Comparison of ENCODE assay signal across 19 cellular contexts in genomic region chr3:138492980-138493675, GRCh38.
"Had no signal": no experiment of that assay in that cellular context is flagged by ENCODE, and none has a peak within 500 bp of the region (broad histone marks: within the 10 kb centered on the region; RNA-seq: fewer than 3 reads in every experiment).

No MANE protein-coding gene starts in this region.

- H3K4me3 ChIP-seq: coronary artery, esophagus squamous epithelium, lung, neural progenitor cell, tibial nerve, vagina had no signal

- H3K27ac ChIP-seq: coronary artery, esophagus squamous epithelium, neural progenitor cell, tibial nerve, vagina had no signal

- H3K9ac ChIP-seq: neural progenitor cell had no signal

- DNase-seq: activated CD4-positive, alpha-beta T cell treated with anti-CD3 and anti-CD28 coated beads, Interleukin-2, amount 10 ng/mL, durations not matched to agents 7 days and 5 days; activated CD8-positive, alpha-beta memory T cell treated with anti-CD3 and anti-CD28 coated beads for 24 hours; activated gamma-delta T cell treated with Interleukin-2 at 50 U/mL for 16 hours; amniotic stem cell; effector CD4-positive, alpha-beta T cell; esophagus squamous epithelium; glutamatergic neuron; naive B cell; stimulated activated CD4-positive, alpha-beta T cell treated with anti-CD3 and anti-CD28 coated beads, Interleukin-4, amount 100 ng/mL, for 24 hours; stimulated activated naive CD4-positive, alpha-beta T cell treated with Interleukin-2 at 50 U/mL for 16 hours; substantia nigra had no signal

- H3K4me3 Mint-ChIP-seq: activated CD4-positive, alpha-beta T cell treated with anti-CD3 and anti-CD28 coated beads, Interleukin-2, amount 10 ng/mL, durations not matched to agents 7 days and 5 days; activated naive CD8-positive, alpha-beta T cell; central memory CD8-positive, alpha-beta T cell; naive B cell; neural progenitor cell; T-helper 2 cell treated with Interferon-gamma antibody and Interleukin-4, amounts not matched to agents 5 μg/mL and 100 μg/mL, for 36 hours had no signal

- H3K9me3 ChIP-seq: vagina had no signal

- H3K27me3 Mint-ChIP-seq: activated CD4-positive, alpha-beta T cell treated with anti-CD3 and anti-CD28 coated beads, Interleukin-2, amount 10 ng/mL, durations not matched to agents 7 days and 5 days; activated naive CD8-positive, alpha-beta T cell; central memory CD8-positive, alpha-beta T cell; naive B cell had no signal

- H3K4me1 ChIP-seq: esophagus squamous epithelium, neural progenitor cell, tibial nerve, vagina had no signal

- H3K4me1 Mint-ChIP-seq: central memory CD8-positive, alpha-beta T cell; naive B cell; neural progenitor cell had no signal

- H3K27ac Mint-ChIP-seq: activated CD4-positive, alpha-beta T cell treated with anti-CD3 and anti-CD28 coated beads, Interleukin-2, amount 10 ng/mL, durations not matched to agents 7 days and 5 days; activated naive CD8-positive, alpha-beta T cell; naive B cell; neural progenitor cell; T-helper 2 cell treated with Interferon-gamma antibody and Interleukin-4, amounts not matched to agents 5 μg/mL and 100 μg/mL, for 36 hours had no signal

- H3K27me3 ChIP-seq: esophagus squamous epithelium, neural progenitor cell, tibial nerve, vagina had no signal

- H3K36me3 ChIP-seq: neural progenitor cell, vagina had no signal

- H2AFZ ChIP-seq: neural progenitor cell had no signal

- H3K4me2 ChIP-seq: neural progenitor cell had no signal
